In the genomic region with DNA sequence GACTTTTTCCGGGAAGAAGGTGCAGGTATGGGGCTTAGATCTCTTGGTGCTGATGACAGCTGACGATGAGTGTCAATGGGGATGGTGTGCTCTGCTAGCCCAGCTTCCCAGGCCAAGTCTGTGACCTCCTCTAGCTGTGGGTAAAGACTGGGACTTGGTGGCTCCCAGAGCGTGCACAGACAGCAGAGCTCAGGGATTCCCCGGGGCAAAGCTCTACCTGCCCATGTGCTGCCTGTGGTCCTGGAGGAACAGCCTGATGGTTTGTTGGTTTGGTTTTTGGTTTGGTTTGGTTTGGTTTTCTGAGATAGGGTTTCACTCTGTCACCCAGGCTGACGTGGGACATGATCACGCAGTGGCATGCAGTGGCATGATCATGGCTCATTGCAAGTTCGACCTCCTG, we compare ENCODE assay signal across 15 cellular contexts. TPM values are rescaled to one million over a fixed set of nuclear protein-coding genes. Genes with fewer than 3 reads are reported as not detected.
DNase-seq lines count a peak whose midpoint lies in the region; ATAC-seq and TF ChIP-seq lines count a peak whose summit lies in the region.
"Had no signal": no experiment of that assay in that cellular context is flagged by ENCODE, and none has a peak within 500 bp of the region (broad histone marks: within the 10 kb centered on the region; RNA-seq: fewer than 3 reads in every experiment).

No MANE protein-coding gene starts in this region.

- H3K27ac ChIP-seq in hepatocyte: no peak overlapping the region
- no peak overlapping the region for H3K27ac ChIP-seq in spleen
- H3K27ac ChIP-seq: C4-2B, KMS-11 had no signal

- H3K9me2 ChIP-seq in hepatocyte (replicated peaks; ENCODE audit: insufficient read depth): no peaks in the 10 kb centered on the region

- H3K27me3 ChIP-seq in hepatocyte (peaks cover 59% of the 10 kb centered on the region), spleen (replicated peaks in 1 of 7) (peaks cover 0 to 81% (median 8%) of the 10 kb centered on the region in 7 donors), Caco-2 (replicated peaks; ENCODE audit: control insufficient read depth, insufficient read depth, low read length) (peaks cover 2% of the 10 kb centered on the region)

- no peak for ATAC-seq in GM21360 (IDR thresholded peaks at IDR 0.05; ENCODE audit: unreplicated experiment)

- H3K36me3 Mint-ChIP-seq in activated naive CD4-positive, alpha-beta T cell treated with anti-CD3 and anti-CD28 coated beads for 36 hours (ENCODE audit: low read depth): no peaks in the 10 kb centered on the region
- no peaks in the 10 kb centered on the region for H3K36me3 Mint-ChIP-seq in Caco-2 (ENCODE audit: insufficient read depth, unreplicated experiment)

- H3K9me3 ChIP-seq in hepatocyte (ENCODE audit: low read depth): no peaks in the 10 kb centered on the region
- no peaks in the 10 kb centered on the region for H3K9me3 ChIP-seq in spleen
- H3K9me3 ChIP-seq in Caco-2: no peaks in the 10 kb centered on the region

- peak; percentile 1 for DNase-seq in activated naive CD4-positive, alpha-beta T cell treated with anti-CD3 and anti-CD28 coated beads for 36 hours
- no peak for DNase-seq in activated naive CD4-positive, alpha-beta T cell treated with anti-CD3 and anti-CD28 coated beads, Interleukin-2, amount 50 U/mL, for 16 hours
- DNase-seq in activated CD8-positive, alpha-beta memory T cell treated with anti-CD3 and anti-CD28 coated beads for 24 hours: peak; percentile 42
- peak; percentile 2 for DNase-seq in hepatocyte (ENCODE audit: low spot score)
- DNase-seq in spleen: peak; percentile 30
- no peak for DNase-seq in Caco-2
- no peak for DNase-seq in stimulated activated CD4-positive, alpha-beta T cell treated with anti-CD3 and anti-CD28 coated beads, Interleukin-15, amount 100 ng/mL, for 24 hours
- DNase-seq: DMS153, EL, NCI-H1092, NCI-H69 had no signal

- H3K4me1 Mint-ChIP-seq in activated naive CD4-positive, alpha-beta T cell treated with anti-CD3 and anti-CD28 coated beads for 36 hours (ENCODE audit: low read depth): peaks cover 2% of the 10 kb centered on the region
- H3K4me1 Mint-ChIP-seq in Caco-2 (ENCODE audit: low read depth, unreplicated experiment): no peaks in the 10 kb centered on the region

- no peaks in the 10 kb centered on the region for H3K9me3 Mint-ChIP-seq in activated naive CD4-positive, alpha-beta T cell treated with anti-CD3 and anti-CD28 coated beads for 36 hours
- H3K9me3 Mint-ChIP-seq in Caco-2 (ENCODE audit: unreplicated experiment): no peaks in the 10 kb centered on the region

- H4K20me1 ChIP-seq in hepatocyte (ENCODE audit: insufficient read depth, poor library complexity, severe bottlenecking): no peaks in the 10 kb centered on the region

- no peak overlapping the region for H3K4me2 ChIP-seq in hepatocyte
- H3K4me2 ChIP-seq: KMS-11 had no signal

- H2AFZ ChIP-seq in hepatocyte: no peak overlapping the region

- no peaks in the 10 kb centered on the region for H3K36me3 ChIP-seq in hepatocyte (replicated peaks; ENCODE audit: insufficient read depth, low read depth)
- H3K36me3 ChIP-seq in spleen: no peaks in the 10 kb centered on the region
- H3K36me3 ChIP-seq in Caco-2 (ENCODE audit: control insufficient read depth, insufficient read depth, low read length): no peaks in the 10 kb centered on the region

- H3K4me1 ChIP-seq in hepatocyte (ENCODE audit: insufficient read depth) (no peaks in the 10 kb centered on the region), spleen (no peaks in the 10 kb centered on the region), Caco-2 (0 out of 2 replicates have a peak, but pooled peaks cover 2% of the 10 kb centered on the region)

- no peak overlapping the region for H3K27ac Mint-ChIP-seq in activated naive CD4-positive, alpha-beta T cell treated with anti-CD3 and anti-CD28 coated beads for 36 hours
- no peak overlapping the region for H3K27ac Mint-ChIP-seq in Caco-2 (ENCODE audit: unreplicated experiment)

- H3K4me3 ChIP-seq in hepatocyte (no peak overlapping the region), spleen (no peak overlapping the region), Caco-2 (ENCODE audit: low read depth, low read length) (no peak overlapping the region)

- TF ChIP-seq CTCF in hepatocyte (IDR thresholded peaks at IDR 0.05; ENCODE audit: poor library complexity) (no peak), spleen (IDR thresholded peaks at IDR 0.05 in 8 of 11, conservative IDR thresholded peaks at IDR 0.05 in 3 of 11) (no peak), Caco-2 (IDR thresholded peaks at IDR 0.05; ENCODE audit: insufficient read depth in 1 of 2, low read depth in 1 of 2, low read length in 1 of 2, severe bottlenecking in 1 of 2, unreplicated experiment in 1 of 2) (no peak)

- no peaks in the 10 kb centered on the region for H3K79me2 ChIP-seq in hepatocyte

- no TSS peak for BruUV-seq in Caco-2 (replicated peaks; lab: Mats Ljungman, UMichigan)

- no peak overlapping the region for H3K4me3 Mint-ChIP-seq in activated naive CD4-positive, alpha-beta T cell treated with anti-CD3 and anti-CD28 coated beads for 36 hours
- H3K4me3 Mint-ChIP-seq in Caco-2 (ENCODE audit: unreplicated experiment): no peak overlapping the region

- intact Hi-C loops in activated naive CD4-positive, alpha-beta T cell treated with anti-CD3 and anti-CD28 coated beads for 36 hours (cut with micrococcal nuclease): no loop called here
- intact Hi-C loops in spleen (cut with DNase I; ENCODE audit: low total_unique reads) (no loop called here), Caco-2 (cut with micrococcal nuclease; ENCODE audit: unreplicated experiment) (no loop called here)

- POLR2A ChIA-PET in Caco-2 (lab: Charles Lee): no interaction called here

- CTCF ChIA-PET in activated naive CD4-positive, alpha-beta T cell treated with anti-CD3 and anti-CD28 coated beads for 36 hours (lab: Charles Lee): interaction anchor here (1.6 to 1.8 kb wide), 4 partner anchors 10 to 35 kb away, joined by 5 to 8 read pairs (median 7); no protein-coding TSS in a partner anchor
- CTCF ChIA-PET in Caco-2 (lab: Charles Lee): interaction anchor here (1.0 kb wide), 1 partner anchor 46 kb away, joined by 3 read pairs; no protein-coding TSS in a partner anchor

- TF ChIP-seq POLR2A in spleen (IDR thresholded peaks at IDR 0.05): no peak

- 78% methylated on average over 7 of the region's 7 CpGs for WGBS in hepatocyte (ENCODE audit: low lambda C conversion rate, missing lambda C conversion rate)
- WGBS in spleen, 5 donors: 79 to 87% (median 83%) methylated on average over 7 of the region's 7 CpGs

- H3K27me3 Mint-ChIP-seq in activated naive CD4-positive, alpha-beta T cell treated with anti-CD3 and anti-CD28 coated beads for 36 hours (ENCODE audit: low read depth): peaks cover 15% of the 10 kb centered on the region
- peaks cover 18% of the 10 kb centered on the region for H3K27me3 Mint-ChIP-seq in Caco-2 (ENCODE audit: insufficient read depth, unreplicated experiment)

RNA-seq across cellular contexts. Expression of a gene that starts 19.2 kb away (rescaled TPM):
- total RNA-seq in activated naive CD4-positive, alpha-beta T cell treated with anti-CD3 and anti-CD28 coated beads for 36 hours: not detected
- 0.84 and 1.7 TPM in 2 replicates for total RNA-seq in hepatocyte
- polyA plus RNA-seq in hepatocyte: 2.9 and 4.0 TPM in 2 replicates
- total RNA-seq in spleen: not detected
- polyA plus RNA-seq in spleen: under 1 TPM in 2 of 3 donors, not detected in 1; 0.06 to 0.11 TPM
- 2.6 and 4.0 TPM in 2 replicates for total RNA-seq in Caco-2 (2022)
- total RNA-seq: MCF 10A had no signal

RNA-seq across cellular contexts. Expression of a gene that starts 23.5 kb away (rescaled TPM):
- under 1 TPM in 1 of 2 experiments, not detected in 1; 0.24 TPM for total RNA-seq in activated naive CD4-positive, alpha-beta T cell treated with anti-CD3 and anti-CD28 coated beads for 36 hours
- total RNA-seq in hepatocyte (0.48 and 0.97 TPM in 2 replicates), spleen (1 to 10 TPM in 3 of 7 donors, under 1 TPM in 2, not detected in 2; 0.39 to 1.7 (median 1.3) TPM), Caco-2 (2022) (0.16 and 0.28 TPM in 2 replicates)
- polyA plus RNA-seq in hepatocyte (3.4 and 4.7 TPM in 2 replicates), spleen (under 1 TPM; 0.22 to 0.72 (median 0.27) TPM)
- total RNA-seq: MCF 10A had no signal

RNA-seq across cellular contexts. Expression of a gene that starts 39.8 kb away (rescaled TPM):
- 10 to 100 TPM; 17.8 to 18.7 TPM for total RNA-seq in activated naive CD4-positive, alpha-beta T cell treated with anti-CD3 and anti-CD28 coated beads for 36 hours
- total RNA-seq in hepatocyte (62.6 and 81.0 TPM in 2 replicates), spleen (10 to 100 TPM; 28.6 to 55.7 (median 39.8) TPM), Caco-2 (2022) (64.1 and 70.0 TPM in 2 replicates)
- polyA plus RNA-seq in hepatocyte (39.5 and 41.5 TPM in 2 replicates), spleen (10 to 100 TPM in 2 of 3 donors, 1 to 10 TPM in 1; 8.7 to 21.7 (median 12.9) TPM)

RNA-seq across cellular contexts. Expression of a gene that starts 54.5 kb away (rescaled TPM):
- total RNA-seq in activated naive CD4-positive, alpha-beta T cell treated with anti-CD3 and anti-CD28 coated beads for 36 hours: not detected
- total RNA-seq in hepatocyte (0.20 and 0.52 TPM in 2 replicates), spleen (not detected), Caco-2 (2022) (0.61 TPM in 1 of 2 replicates, not detected in the other)
- polyA plus RNA-seq in hepatocyte (0.23 and 1.2 TPM in 2 replicates), spleen (under 1 TPM in 1 of 3 donors, not detected in 2; 0.05 TPM)
- total RNA-seq: MCF 10A had no signal

Comparison
In these comparisons a context has a peak if more than half of its experiments do, and no peak if none do; other contexts are left out.
1. DNase-seq: peak in activated naive CD4-positive, alpha-beta T cell treated with anti-CD3 and anti-CD28 coated beads for 36 hours (single experiment), activated CD8-positive, alpha-beta memory T cell treated with anti-CD3 and anti-CD28 coated beads for 24 hours (single experiment), hepatocyte (single experiment) and spleen (single experiment); none in activated naive CD4-positive, alpha-beta T cell treated with anti-CD3 and anti-CD28 coated beads, Interleukin-2, amount 50 U/mL, for 16 hours (single experiment), Caco-2 (0 of 2) and stimulated activated CD4-positive, alpha-beta T cell treated with anti-CD3 and anti-CD28 coated beads, Interleukin-15, amount 100 ng/mL, for 24 hours (single experiment).